Comparison of ENCODE assay signal across 10 cellular contexts in genomic region chr10:31157125-31157983, GRCh38.
A peak's percentile ranks its signal among the peaks of the same experiment; 100 is the strongest.
DNase-seq lines count a peak whose midpoint lies in the region; ATAC-seq, FAIRE-seq and TF ChIP-seq lines count a peak whose summit lies in the region.
"Had no signal": no experiment of that assay in that cellular context is flagged by ENCODE, and none has a peak within 500 bp of the region (broad histone marks: within the 10 kb centered on the region; RNA-seq: fewer than 3 reads in every experiment).

No MANE protein-coding gene starts in this region.

- POLR2A ChIA-PET in HEK293T (lab: Yijun Ruan, JAX): no interaction called here

- peak overlapping the region; percentile 44 to 52 for H3K27ac ChIP-seq in tibial artery

- in situ Hi-C loops in astrocyte of the spinal cord (cut with HindIII; ENCODE audit: low sequenced_read_pairs): no loop called here

- no peak for TF ChIP-seq CTCF in astrocyte of the spinal cord (IDR thresholded peaks at IDR 0.05; ENCODE audit: low read depth, low read length)
- TF ChIP-seq CTCF in tibial artery (IDR thresholded peaks at IDR 0.05): no peak

- H3K4me1 ChIP-seq in tibial artery: peaks cover 0 to 10% (median 7%) of the 10 kb centered on the region in 4 donors

- no peak for FAIRE-seq in RCC 7860 (lab: Jason Lieb, UNC)
- FAIRE-seq: islet of Langerhans had no signal

- DNase-seq in NCI-H1092 (lab: John Stamatoyannopoulos, UW): peak; percentile 86
- DNase-seq in astrocyte of the spinal cord (ENCODE audit: low read depth, low spot score): peak; percentile 84
- peak; percentile 30 to 38 for DNase-seq in left colon
- peak; percentile 41 to 69 for DNase-seq in tibial artery
- DNase-seq in RCC 7860 (ENCODE audit: low spot score): no peak
- DNase-seq in HEK293T (ENCODE audit: extremely low spot score): no peak
- DNase-seq: activated T-cell treated with anti-CD3 and anti-CD28 coated beads for 4 hours had no signal

- no peak for ATAC-seq in left colon
- no peak for ATAC-seq in HG03025 (IDR thresholded peaks at IDR 0.05; ENCODE audit: low FRiP score, unreplicated experiment)
- ATAC-seq in GM19035 (IDR thresholded peaks at IDR 0.05; ENCODE audit: unreplicated experiment): no peak

- intact Hi-C loops in left colon (cut with DNase I, micrococcal nuclease): no loop called here
- intact Hi-C loops in tibial artery (cut with DNase I; ENCODE audit: low total_unique reads): no loop called here

- no peaks in the 10 kb centered on the region for H3K27me3 ChIP-seq in tibial artery

- no peaks in the 10 kb centered on the region for H3K36me3 ChIP-seq in tibial artery

- H3K9me3 ChIP-seq in tibial artery: no peaks in the 10 kb centered on the region

- CTCF ChIA-PET in HEK293T (lab: Yijun Ruan, JAX): no interaction called here

- H3K4me3 ChIP-seq in astrocyte of the spinal cord (ENCODE audit: low read depth, low read length): no peak overlapping the region
- no peak overlapping the region for H3K4me3 ChIP-seq in tibial artery

TF ChIP-seq in HEK293T, 16 proteins besides CTCF, POLR2A, EP300 and RAD21:
- TF ChIP-seq FOXA1 (IDR thresholded peaks at IDR 0.05) (no peak), NFRKB (IDR thresholded peaks at IDR 0.05) (no peak), TARDBP (IDR thresholded peaks at IDR 0.05) (no peak), SP1 (IDR thresholded peaks at IDR 0.05) (no peak), BHLHE40 (IDR thresholded peaks at IDR 0.05; ENCODE audit: borderline replicate concordance) (no peak), HDGF (IDR thresholded peaks at IDR 0.05; ENCODE audit: borderline replicate concordance) (no peak), ELF4 (IDR thresholded peaks at IDR 0.05) (no peak), LEF1 (IDR thresholded peaks at IDR 0.05; ENCODE audit: borderline replicate concordance) (no peak), SUZ12 (IDR thresholded peaks at IDR 0.05) (no peak), FOXM1 (IDR thresholded peaks at IDR 0.05; ENCODE audit: borderline replicate concordance) (no peak), FOXK2 (IDR thresholded peaks at IDR 0.05) (no peak), ARNT (IDR thresholded peaks at IDR 0.05) (no peak)

Comparison
In these comparisons a context has a peak if more than half of its experiments do, and no peak if none do; other contexts are left out.
1. DNase-seq: peak in NCI-H1092 (single experiment), astrocyte of the spinal cord (single experiment), left colon (2 of 2) and tibial artery (2 of 2); none in RCC 7860 (single experiment) and HEK293T (single experiment).